Comparison of ENCODE assay signal across 22 cellular contexts in the genomic region with DNA sequence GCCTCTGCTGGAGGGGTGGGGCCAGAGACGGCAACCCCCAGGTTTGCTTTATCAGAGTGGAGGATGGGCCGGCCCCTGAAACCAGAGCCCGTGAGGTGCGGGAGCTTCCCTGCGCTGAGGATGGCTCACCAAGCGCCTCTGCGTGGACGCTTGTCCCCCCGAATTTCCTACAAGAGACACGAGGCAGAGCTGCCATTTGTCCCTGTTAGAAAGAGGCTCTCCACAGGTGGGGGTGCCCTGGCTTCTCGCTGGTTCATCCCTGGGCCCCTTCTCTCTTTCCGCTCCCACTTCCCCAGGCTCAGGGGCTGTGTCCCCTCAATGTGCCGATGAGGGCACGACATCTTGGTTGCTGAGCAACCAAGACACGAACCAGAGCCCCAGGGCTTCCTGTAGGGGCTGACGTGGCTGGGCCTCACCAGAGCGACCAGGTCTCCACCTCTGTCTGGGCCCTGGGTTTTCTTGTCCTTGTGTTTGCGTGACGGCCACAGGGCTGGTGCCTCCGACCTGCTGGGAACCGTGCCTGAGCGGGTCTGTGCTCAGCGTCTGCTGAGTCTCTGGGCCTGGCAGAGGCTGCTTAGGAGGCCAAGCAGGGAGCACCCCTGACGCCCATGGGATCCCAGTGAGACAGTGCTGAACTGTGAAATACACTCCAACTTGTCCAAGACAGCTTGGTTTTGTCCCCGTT.
A peak's percentile ranks its signal among the peaks of the same experiment; 100 is the strongest.
DNase-seq lines count a peak whose midpoint lies in the region; ATAC-seq, FAIRE-seq and TF ChIP-seq lines count a peak whose summit lies in the region.
"Had no signal": no experiment of that assay in that cellular context is flagged by ENCODE, and none has a peak within 500 bp of the region (broad histone marks: within the 10 kb centered on the region; RNA-seq: fewer than 3 reads in every experiment).

No MANE protein-coding gene starts in this region.

- H3K4me2 ChIP-seq in neuronal stem cell (ENCODE audit: insufficient read depth, low read length, poor library complexity, severe bottlenecking), result no peak overlapping the region
- no peak overlapping the region for H3K4me2 ChIP-seq in GM23248 (ENCODE audit: unreplicated experiment)
- H3K4me2 ChIP-seq: BLaER1 had no signal

- TF ChIP-seq CTCF in kidney (IDR thresholded peaks at IDR 0.05; ENCODE audit: borderline replicate concordance, extremely low read depth, insufficient read depth), result no peak

- no peak overlapping the region for H3K14ac ChIP-seq in neuronal stem cell (ENCODE audit: low read length)

- H3K9me3 ChIP-seq in kidney (ENCODE audit: control insufficient read depth in 1 of 2, low read length in 2 of 2) (peaks cover 0 to 8% of the 10 kb centered on the region in 2 donors), neuronal stem cell (replicated peaks in 1 of 2; ENCODE audit: control insufficient read depth in 2 of 2, insufficient read depth in 1 of 2, low read depth in 1 of 2, low read length in 2 of 2) (peaks cover 2 to 5% of the 10 kb centered on the region in 2 donors), GM23248 (ENCODE audit: low read depth) (no peaks in the 10 kb centered on the region)

- no peak overlapping the region for H4K91ac ChIP-seq in neuronal stem cell (ENCODE audit: low read depth, low read length, poor library complexity)

- H3K9ac ChIP-seq in kidney (ENCODE audit: low read length in 2 of 2), result no peak overlapping the region
- H3K9ac ChIP-seq in neuronal stem cell (ENCODE audit: low read depth, low read length, poor library complexity), result no peak overlapping the region
- no peak overlapping the region for H3K9ac ChIP-seq in GM23248
- H3K9ac ChIP-seq: BLaER1 had no signal

- H3K4ac ChIP-seq in neuronal stem cell (ENCODE audit: low read length), result no peak overlapping the region

- WGBS in neuronal stem cell (ENCODE audit: extremely low coverage in 2 of 2, insufficient read length in 2 of 2, insufficient replicate concordance in 1 of 2), 2 donors, result no CpG with 5 or more reads among the region's 25 CpGs
- 89 to 91% methylated on average over 25 of the region's 25 CpGs for WGBS in GM23248 (ENCODE audit: low coverage in 1 of 2, low lambda C conversion rate in 2 of 2, missing lambda C conversion rate in 2 of 2), 2 experiments

- H2BK120ac ChIP-seq in neuronal stem cell (ENCODE audit: low read depth, low read length), result peak overlapping the region; percentile 12

- peak overlapping the region; percentile 8 for H2AFZ ChIP-seq in neuronal stem cell (ENCODE audit: low read length)
- H2AFZ ChIP-seq in GM23248, result no peak overlapping the region

- no peaks in the 10 kb centered on the region for H3K79me2 ChIP-seq in GM23248 (ENCODE audit: insufficient read depth)

- no peak overlapping the region for H3K27ac ChIP-seq in kidney (ENCODE audit: low read depth in 2 of 2, low read length in 2 of 2)
- no peak overlapping the region for H3K27ac ChIP-seq in neuronal stem cell (replicated peaks; ENCODE audit: low read length)
- H3K27ac ChIP-seq in GM23248, result no peak overlapping the region
- H3K27ac ChIP-seq: BLaER1, RWPE1 had no signal

- peak; percentile 15 for ATAC-seq in stimulated activated naive CD8-positive, alpha-beta T cell treated with anti-CD3 and anti-CD28 coated beads, Interleukin-15, Interleukin-2, amounts not matched to agents 100 U/mL and 50 U/mL, for 24 hours
- no peak for ATAC-seq in stimulated activated naive CD8-positive, alpha-beta T cell treated with anti-CD3 and anti-CD28 coated beads, Interleukin-15, amount 100 ng/mL, for 72 hours
- ATAC-seq in HG02852 (IDR thresholded peaks at IDR 0.05; ENCODE audit: unreplicated experiment), result no peak

- peak overlapping the region; percentile 4 for H3K18ac ChIP-seq in neuronal stem cell (ENCODE audit: low read length)

- no peaks in the 10 kb centered on the region for H3K4me1 ChIP-seq in kidney (ENCODE audit: control insufficient read depth in 1 of 2, insufficient read depth in 1 of 2, low read depth in 1 of 2, low read length in 2 of 2)
- no peaks in the 10 kb centered on the region for H3K4me1 ChIP-seq in neuronal stem cell (ENCODE audit: control insufficient read depth in 2 of 2, insufficient read depth in 1 of 2, low read depth in 1 of 2, low read length in 2 of 2)
- peaks cover 22% of the 10 kb centered on the region for H3K4me1 ChIP-seq in GM23248 (ENCODE audit: insufficient read depth)

- no peaks in the 10 kb centered on the region for H3K79me1 ChIP-seq in neuronal stem cell (ENCODE audit: low read depth, low read length)

- no peak overlapping the region for H4K8ac ChIP-seq in neuronal stem cell (ENCODE audit: low read depth, low read length)

- FAIRE-seq in kidney (lab: Jason Lieb, UNC), result no peak
- FAIRE-seq: G401.6, H1 had no signal

- no peaks in the 10 kb centered on the region for H4K20me1 ChIP-seq in GM23248 (ENCODE audit: insufficient read depth)
- H4K20me1 ChIP-seq: BLaER1 had no signal

- DNase-seq in stimulated activated naive CD8-positive, alpha-beta T cell treated with anti-CD3 and anti-CD28 coated beads, Interleukin-15, Interleukin-2, amounts not matched to agents 100 U/mL and 50 U/mL, for 24 hours, result no peak
- no peak for DNase-seq in stimulated activated naive CD8-positive, alpha-beta T cell treated with anti-CD3 and anti-CD28 coated beads, Interleukin-15, amount 100 ng/mL, for 72 hours
- peak; percentile 46 for DNase-seq in kidney
- no peak for DNase-seq in neuronal stem cell (ENCODE audit: low spot score)
- peak; percentile 20 for DNase-seq in ureter (ENCODE audit: low spot score)
- no peak for DNase-seq in GM23248
- DNase-seq in NCI-H1417 (lab: John Stamatoyannopoulos, UW), result no peak
- DNase-seq: CD4-positive, CD25-positive, alpha-beta regulatory T cell; DMS53; Karpas-422; MV-4-11; NCI-H1105 treated with DMSO at 0.1 percent for 48 hours; NCI-H1694; NCI-H2081; NCI-H2227 treated with DMSO at 0.1 percent for 48 hours; NCI-H526 treated with DMSO at 0.1 percent for 48 hours; SHP77 had no signal

- no peak overlapping the region for H3K23ac ChIP-seq in neuronal stem cell (ENCODE audit: low read depth, low read length, poor library complexity)

- intact Hi-C loops in kidney (cut with DNase I), result no loop called here

- no peaks in the 10 kb centered on the region for H3K9me2 ChIP-seq in GM23248 (ENCODE audit: insufficient read depth)

- H2AK5ac ChIP-seq in neuronal stem cell (ENCODE audit: low read depth, low read length), result no peak overlapping the region

- H2BK15ac ChIP-seq in neuronal stem cell (ENCODE audit: low read length), result no peak overlapping the region

- H3K27ac Mint-ChIP-seq in stimulated activated naive CD8-positive, alpha-beta T cell treated with anti-CD3 and anti-CD28 coated beads, Interleukin-15, amount 100 ng/mL, for 72 hours, result no peak overlapping the region
- H3K27ac Mint-ChIP-seq: CD4-positive, CD25-positive, alpha-beta regulatory T cell had no signal

- H3K27me3 Mint-ChIP-seq in stimulated activated naive CD8-positive, alpha-beta T cell treated with anti-CD3 and anti-CD28 coated beads, Interleukin-15, amount 100 ng/mL, for 72 hours, result peaks cover 9% of the 10 kb centered on the region

- no peaks in the 10 kb centered on the region for H3K4me1 Mint-ChIP-seq in stimulated activated naive CD8-positive, alpha-beta T cell treated with anti-CD3 and anti-CD28 coated beads, Interleukin-15, amount 100 ng/mL, for 72 hours
- H3K4me1 Mint-ChIP-seq: CD4-positive, CD25-positive, alpha-beta regulatory T cell had no signal

- in situ Hi-C loops in GM23248 (cut with MboI), result no loop called here

- no peak overlapping the region for H3K4me3 Mint-ChIP-seq in stimulated activated naive CD8-positive, alpha-beta T cell treated with anti-CD3 and anti-CD28 coated beads, Interleukin-15, amount 100 ng/mL, for 72 hours
- H3K4me3 Mint-ChIP-seq: CD4-positive, CD25-positive, alpha-beta regulatory T cell had no signal

- H2BK12ac ChIP-seq in neuronal stem cell (ENCODE audit: low read length), result no peak overlapping the region

- H2BK5ac ChIP-seq in neuronal stem cell (ENCODE audit: low read length), result no peak overlapping the region

- H3K4me3 ChIP-seq in kidney (ENCODE audit: low read length in 2 of 2), result no peak overlapping the region
- H3K4me3 ChIP-seq in neuronal stem cell (ENCODE audit: low read length in 2 of 2), result no peak overlapping the region
- no peak overlapping the region for H3K4me3 ChIP-seq in GM23248
- H3K4me3 ChIP-seq: BLaER1 had no signal

- peaks cover 0 to 8% of the 10 kb centered on the region in 2 donors for H3K9me3 Mint-ChIP-seq in stimulated activated naive CD8-positive, alpha-beta T cell treated with anti-CD3 and anti-CD28 coated beads, Interleukin-15, amount 100 ng/mL, for 72 hours

- H3F3A ChIP-seq in GM23248 (ENCODE audit: insufficient read depth), result peaks cover 7% of the 10 kb centered on the region

- H3K27me3 ChIP-seq in neuronal stem cell (ENCODE audit: control insufficient read depth in 3 of 3, insufficient read depth in 3 of 3, low read depth in 1 of 3, low read length in 3 of 3), result no peaks in the 10 kb centered on the region
- no peaks in the 10 kb centered on the region for H3K27me3 ChIP-seq in GM23248 (replicated peaks; ENCODE audit: insufficient read depth)

- H3K36me3 ChIP-seq in kidney (ENCODE audit: control insufficient read depth in 1 of 2, insufficient read depth in 2 of 2, low read length in 2 of 2) (no peaks in the 10 kb centered on the region), neuronal stem cell (replicated peaks in 1 of 2; ENCODE audit: control insufficient read depth in 2 of 2, insufficient read depth in 2 of 2, low read length in 2 of 2) (no peaks in the 10 kb centered on the region), GM23248 (ENCODE audit: low read depth) (no peaks in the 10 kb centered on the region)
- H3K36me3 ChIP-seq: BLaER1 had no signal

Comparison
In these comparisons a context has a peak if more than half of its experiments do, and no peak if none do; other contexts are left out.
1. DNase-seq: peak in kidney (single experiment) and ureter (single experiment); none in stimulated activated naive CD8-positive, alpha-beta T cell treated with anti-CD3 and anti-CD28 coated beads, Interleukin-15, Interleukin-2, amounts not matched to agents 100 U/mL and 50 U/mL, for 24 hours (single experiment), stimulated activated naive CD8-positive, alpha-beta T cell treated with anti-CD3 and anti-CD28 coated beads, Interleukin-15, amount 100 ng/mL, for 72 hours (0 of 2), neuronal stem cell (single experiment), GM23248 (single experiment) and NCI-H1417 (0 of 3).